29 cellular contexts compared by ENCODE assay signal in genomic region chr6:161050134-161050765, GRCh38. TPM values are rescaled to one million over a fixed set of nuclear protein-coding genes. Genes with fewer than 3 reads are reported as not detected.
DNase-seq lines count a peak whose midpoint lies in the region; ATAC-seq, FAIRE-seq and TF ChIP-seq lines count a peak whose summit lies in the region.
"Had no signal": no experiment of that assay in that cellular context is flagged by ENCODE, and none has a peak within 500 bp of the region (broad histone marks: within the 10 kb centered on the region; RNA-seq: fewer than 3 reads in every experiment).

No MANE protein-coding gene starts in this region.

- no peak overlapping the region for H3K14ac ChIP-seq in IMR-90 (replicated peaks; ENCODE audit: low read depth, low read length)

- H2BK20ac ChIP-seq in IMR-90 (ENCODE audit: low read depth, low read length): no peak overlapping the region

- H3K36me3 ChIP-seq in IMR-90 (ENCODE audit: control insufficient read depth, insufficient read depth, low read length): peaks cover 10% of the 10 kb centered on the region
- H3K36me3 ChIP-seq in small intestine (ENCODE audit: control insufficient read depth in 2 of 2, insufficient read depth in 2 of 2, low read length in 2 of 2): peaks cover 0 to 1% of the 10 kb centered on the region in 2 donors
- H3K36me3 ChIP-seq in gastrocnemius medialis: peaks cover 0 to 7% of the 10 kb centered on the region in 2 donors

- CTCF ChIA-PET in IMR-90 (lab: Yijun Ruan, JAX): interaction anchor here (0.5 to 0.7 kb wide), 2 partner anchors 12 to 23 kb away, joined by 3 read pairs; no protein-coding TSS in a partner anchor
- CTCF ChIA-PET in activated CD8-positive, alpha-beta memory T cell treated with anti-CD3 and anti-CD28 coated beads, Interleukin-2, amount 10 ng/mL, durations not matched to agents 7 days and 5 days (lab: Charles Lee): interaction anchor here (1.4 kb wide), 1 partner anchor 324 kb away, joined by 3 read pairs; no protein-coding TSS in a partner anchor

- in situ Hi-C loops in IMR-90 (cut with MboI; ENCODE audit: low sequenced_read_pairs) (no loop called here), gastrocnemius medialis (cut with MboI; ENCODE audit: low sequenced_read_pairs in 4 of 4) (no loop called here)

- no peak overlapping the region for H2AFZ ChIP-seq in IMR-90 (replicated peaks; ENCODE audit: low read length, poor library complexity)

- no peak overlapping the region for H2AK5ac ChIP-seq in IMR-90 (ENCODE audit: low read depth, low read length)

- H3K4me1 ChIP-seq in IMR-90 (ENCODE audit: control insufficient read depth, insufficient read depth, low read length) (no peaks in the 10 kb centered on the region), small intestine (ENCODE audit: control insufficient read depth in 2 of 2, insufficient read depth in 1 of 2, low read depth in 1 of 2, low read length in 1 of 2) (no peaks in the 10 kb centered on the region), gastrocnemius medialis (no peaks in the 10 kb centered on the region)
- H3K4me1 ChIP-seq: testis had no signal

- TF ChIP-seq POLR2A in IMR-90 (IDR thresholded peaks at IDR 0.05; ENCODE audit: low read depth, low read length): no peak
- TF ChIP-seq POLR2A in gastrocnemius medialis (IDR thresholded peaks at IDR 0.05): no peak

- H3K27me3 Mint-ChIP-seq in effector memory CD8-positive, alpha-beta T cell: no peaks in the 10 kb centered on the region
- H3K27me3 Mint-ChIP-seq in activated CD8-positive, alpha-beta memory T cell treated with anti-CD3 and anti-CD28 coated beads, Interleukin-2, amount 10 ng/mL, durations not matched to agents 7 days and 5 days: no peaks in the 10 kb centered on the region
- H3K27me3 Mint-ChIP-seq: activated naive CD8-positive, alpha-beta T cell treated with anti-CD3 and anti-CD28 coated beads, Interleukin-2, amount 10 ng/mL, durations not matched to agents 7 days and 5 days; naive B cell had no signal

- POLR2A ChIA-PET in IMR-90 (lab: Charles Lee; ENCODE audit: unreplicated experiment): no interaction called here

- H3K27me3 ChIP-seq in IMR-90 (ENCODE audit: control insufficient read depth, insufficient read depth, low read length) (no peaks in the 10 kb centered on the region), small intestine (ENCODE audit: control insufficient read depth in 2 of 2, insufficient read depth in 2 of 2, low read length in 2 of 2) (no peaks in the 10 kb centered on the region), gastrocnemius medialis (no peaks in the 10 kb centered on the region)
- H3K27me3 ChIP-seq: testis had no signal

- peak overlapping the region; percentile 15 to 22 for H3K27ac Mint-ChIP-seq in effector memory CD8-positive, alpha-beta T cell
- H3K27ac Mint-ChIP-seq in activated CD8-positive, alpha-beta memory T cell treated with anti-CD3 and anti-CD28 coated beads, Interleukin-2, amount 10 ng/mL, durations not matched to agents 7 days and 5 days: no peak overlapping the region
- H3K27ac Mint-ChIP-seq: activated naive CD8-positive, alpha-beta T cell treated with anti-CD3 and anti-CD28 coated beads, Interleukin-2, amount 10 ng/mL, durations not matched to agents 7 days and 5 days had no signal

- DNase-seq in activated CD4-positive, CD25-positive, alpha-beta regulatory T cell (lab: John Stamatoyannopoulos, UW): no peak
- DNase-seq in IMR-90: peak; percentile 24
- no peak for DNase-seq in effector memory CD8-positive, alpha-beta T cell
- no peak for DNase-seq in small intestine
- no peak for DNase-seq in gastrocnemius medialis
- DNase-seq in activated CD8-positive, alpha-beta memory T cell treated with anti-CD3 and anti-CD28 coated beads, Interleukin-2, amount 10 ng/mL, durations not matched to agents 7 days and 5 days: no peak
- DNase-seq: activated CD4-positive, alpha-beta T cell treated with anti-CD3 and anti-CD28 coated beads, Interleukin-2, amount 50 U/mL, for 1 hour; activated effector memory CD4-positive, alpha-beta T cell treated with Interleukin-2 at 50 U/mL for 16 hours; activated naive CD8-positive, alpha-beta T cell treated with anti-CD3 and anti-CD28 coated beads, Interleukin-2, amount 10 ng/mL, durations not matched to agents 7 days and 5 days; central memory CD4-positive, alpha-beta T cell; dermis blood vessel endothelial cell; GOT3; naive B cell; NCI-H1436 treated with DMSO at 0.1 percent for 48 hours; NCI-H2107; NCI-H446 treated with DMSO at 0.1 percent for 48 hours; NCI-H82; nucleus accumbens; OCI-M1; stimulated activated naive CD8-positive, alpha-beta T cell treated with anti-CD3 and anti-CD28 coated beads, Interleukin-15, Interleukin-2, amounts not matched to agents 100 U/mL and 50 U/mL, for 24 hours; testis had no signal

- H2BK15ac ChIP-seq in IMR-90 (ENCODE audit: low read depth, low read length): no peak overlapping the region

- H4K20me1 ChIP-seq in IMR-90 (ENCODE audit: insufficient read depth, low read length): no peaks in the 10 kb centered on the region

- no peak overlapping the region for H4K5ac ChIP-seq in IMR-90 (ENCODE audit: low read depth, low read length)

- intact Hi-C loops in IMR-90 (cut with micrococcal nuclease) (no loop called here), gastrocnemius medialis (cut with DNase I; ENCODE audit: low total_unique reads) (no loop called here)

- H2BK120ac ChIP-seq in IMR-90 (ENCODE audit: low read depth, low read length): no peak overlapping the region

- no peak overlapping the region for H3K4ac ChIP-seq in IMR-90 (ENCODE audit: low read depth, low read length)

- no peak for FAIRE-seq in small intestine (lab: Jason Lieb, UNC)
- FAIRE-seq: GM12891, urothelium cell line had no signal

- H4K91ac ChIP-seq in IMR-90 (ENCODE audit: insufficient read depth, low read depth, low read length): no peak overlapping the region

- no TSS peak for BruUV-seq in IMR-90 (replicated peaks; lab: Mats Ljungman, UMichigan)

- H3K9me3 ChIP-seq in IMR-90 (ENCODE audit: control insufficient read depth, insufficient read depth, low read length) (no peaks in the 10 kb centered on the region), small intestine (ENCODE audit: control insufficient read depth, low read depth) (no peaks in the 10 kb centered on the region), gastrocnemius medialis (no peaks in the 10 kb centered on the region)
- H3K9me3 ChIP-seq: testis had no signal

- H2BK5ac ChIP-seq in IMR-90 (ENCODE audit: low read depth, low read length, poor library complexity, severe bottlenecking): no peak overlapping the region

- dilution Hi-C loops in IMR-90 (cut with HindIII; ENCODE audit: low sequenced_read_pairs, unreplicated experiment): no loop called here

- H3K4me2 ChIP-seq in IMR-90 (ENCODE audit: low read depth, low read length): no peak overlapping the region

- no peak overlapping the region for H3K4me3 Mint-ChIP-seq in effector memory CD8-positive, alpha-beta T cell
- no peak overlapping the region for H3K4me3 Mint-ChIP-seq in activated CD8-positive, alpha-beta memory T cell treated with anti-CD3 and anti-CD28 coated beads, Interleukin-2, amount 10 ng/mL, durations not matched to agents 7 days and 5 days
- H3K4me3 Mint-ChIP-seq: activated naive CD8-positive, alpha-beta T cell treated with anti-CD3 and anti-CD28 coated beads, Interleukin-2, amount 10 ng/mL, durations not matched to agents 7 days and 5 days; CD14-positive monocyte; naive B cell had no signal

- no peak overlapping the region for H3K9ac ChIP-seq in IMR-90 (ENCODE audit: low read depth, low read length)

- WGBS in IMR-90 (ENCODE audit: extremely low coverage in 2 of 2, insufficient read length in 1 of 2), 2 experiments: 82% methylated on average over 2 of the region's 7 CpGs; no CpG with 5 or more reads in 1 of the 2 experiments
- 88% methylated on average over 7 of the region's 7 CpGs for WGBS in small intestine, 3 donors

- TF ChIP-seq CTCF in IMR-90 (conservative IDR thresholded peaks at IDR 0.05; ENCODE audit: low read depth, low read length): no peak
- no peak for TF ChIP-seq CTCF in gastrocnemius medialis (IDR thresholded peaks at IDR 0.05 in 4 of 5, conservative IDR thresholded peaks at IDR 0.05 in 1 of 5)

- peaks cover 12% of the 10 kb centered on the region for H3K36me3 Mint-ChIP-seq in effector memory CD8-positive, alpha-beta T cell (ENCODE audit: insufficient read depth)
- peaks cover 7% of the 10 kb centered on the region for H3K36me3 Mint-ChIP-seq in activated CD8-positive, alpha-beta memory T cell treated with anti-CD3 and anti-CD28 coated beads, Interleukin-2, amount 10 ng/mL, durations not matched to agents 7 days and 5 days

- peaks cover 8 to 10% of the 10 kb centered on the region in 2 experiments; a peak in 2 of 4 replicates for H3K79me1 ChIP-seq in IMR-90 (ENCODE audit: low read depth in 1 of 2, low read length in 2 of 2)

- TF ChIP-seq RAD21 in IMR-90 (IDR thresholded peaks at IDR 0.05; ENCODE audit: low read length): no peak

- H2AK9ac ChIP-seq in IMR-90 (replicated peaks; ENCODE audit: low read depth, low read length, poor library complexity): no peak overlapping the region

- no peak overlapping the region for H3K56ac ChIP-seq in IMR-90 (ENCODE audit: extremely low read depth, insufficient read depth, low read length)

- H3K23ac ChIP-seq in IMR-90 (ENCODE audit: low read depth, low read length): no peak overlapping the region

- H3K4me3 ChIP-seq in IMR-90 (ENCODE audit: insufficient read depth, low read depth, low read length): no peak overlapping the region
- no peak overlapping the region for H3K4me3 ChIP-seq in small intestine (ENCODE audit: low read depth in 1 of 2, low read length in 2 of 2)
- no peak overlapping the region for H3K4me3 ChIP-seq in gastrocnemius medialis
- H3K4me3 ChIP-seq: SK-N-MC, testis had no signal

- peak; percentile 51 to 59 for ATAC-seq in activated CD4-positive, CD25-positive, alpha-beta regulatory T cell treated with anti-CD3 and anti-CD28 coated beads, Interleukin-2, amount 50 U/mL, for 24 hours
- peak; percentile 69 for ATAC-seq in GM21515 (IDR thresholded peaks at IDR 0.05; ENCODE audit: unreplicated experiment)
- no peak for ATAC-seq in IMR-90 (ENCODE audit: low read depth)
- no peak for ATAC-seq in effector memory CD8-positive, alpha-beta T cell (replicated peaks)
- no peak for ATAC-seq in gastrocnemius medialis
- ATAC-seq in activated CD8-positive, alpha-beta memory T cell treated with anti-CD3 and anti-CD28 coated beads, Interleukin-2, amount 10 ng/mL, durations not matched to agents 7 days and 5 days: no peak
- ATAC-seq: left lobe of liver; stimulated activated naive CD8-positive, alpha-beta T cell treated with anti-CD3 and anti-CD28 coated beads, Interleukin-15, Interleukin-2, amounts not matched to agents 100 U/mL and 50 U/mL, for 24 hours had no signal

- H3K18ac ChIP-seq in IMR-90 (ENCODE audit: low read depth, low read length): no peak overlapping the region

- no peak overlapping the region for H3K27ac ChIP-seq in IMR-90 (ENCODE audit: insufficient read depth, low read length)
- no peak overlapping the region for H3K27ac ChIP-seq in small intestine (ENCODE audit: low read depth in 1 of 2, low read length in 1 of 2)
- no peak overlapping the region for H3K27ac ChIP-seq in gastrocnemius medialis
- H3K27ac ChIP-seq: 22Rv1, SK-N-MC, testis had no signal

- H3K4me1 Mint-ChIP-seq in effector memory CD8-positive, alpha-beta T cell (ENCODE audit: low read depth in 2 of 2): peaks cover 10 to 22% of the 10 kb centered on the region in 2 donors
- peaks cover 12% of the 10 kb centered on the region for H3K4me1 Mint-ChIP-seq in activated CD8-positive, alpha-beta memory T cell treated with anti-CD3 and anti-CD28 coated beads, Interleukin-2, amount 10 ng/mL, durations not matched to agents 7 days and 5 days
- H3K4me1 Mint-ChIP-seq: CD14-positive monocyte had no signal

- H4K8ac ChIP-seq in IMR-90 (ENCODE audit: low read depth in 2 of 2, low read length in 2 of 2): no peak overlapping the region

- no peaks in the 10 kb centered on the region for H3K9me1 ChIP-seq in IMR-90 (ENCODE audit: insufficient read depth, low read length)

- no peaks in the 10 kb centered on the region for H3K9me3 Mint-ChIP-seq in effector memory CD8-positive, alpha-beta T cell
- H3K9me3 Mint-ChIP-seq in activated CD8-positive, alpha-beta memory T cell treated with anti-CD3 and anti-CD28 coated beads, Interleukin-2, amount 10 ng/mL, durations not matched to agents 7 days and 5 days (ENCODE audit: low read depth): no peaks in the 10 kb centered on the region
- H3K9me3 Mint-ChIP-seq: activated naive CD8-positive, alpha-beta T cell treated with anti-CD3 and anti-CD28 coated beads, Interleukin-2, amount 10 ng/mL, durations not matched to agents 7 days and 5 days; CD14-positive monocyte had no signal

RNA-seq across cellular contexts. Expression of gene MAP3K4, which starts 58.7 kb away (rescaled TPM):
- total RNA-seq in IMR-90 (2012; rRNA removed): 20.4 and 23.1 TPM in 2 replicates
- polyA plus RNA-seq in IMR-90 (2012; rRNA removed): 6.9 and 11.5 TPM in 2 replicates
- polyA plus RNA-seq in IMR-90 (2012; cell fraction: cytosol; rRNA removed): 2.0 and 3.7 TPM in 2 replicates
- polyA plus RNA-seq in IMR-90 (2012; cell fraction: nucleus; rRNA removed; ENCODE audit: low replicate concordance): 6.4 and 26.8 TPM in 2 replicates
- polyA plus RNA-seq in small intestine: 10 to 100 TPM; 12.4 to 22.6 (median 13.9) TPM
- total RNA-seq in gastrocnemius medialis: 10 to 100 TPM; 17.4 to 28.1 (median 23.6) TPM
- total RNA-seq in activated CD8-positive, alpha-beta memory T cell treated with anti-CD3 and anti-CD28 coated beads, Interleukin-2, amount 10 ng/mL, durations not matched to agents 7 days and 5 days: 10 to 100 TPM; 38.5 to 55.0 TPM

Comparison
In these comparisons a context has a peak if more than half of its experiments do, and no peak if none do; other contexts are left out.
1. ATAC-seq: peak in activated CD4-positive, CD25-positive, alpha-beta regulatory T cell treated with anti-CD3 and anti-CD28 coated beads, Interleukin-2, amount 50 U/mL, for 24 hours (2 of 2) and GM21515 (single experiment); none in IMR-90 (single experiment), effector memory CD8-positive, alpha-beta T cell (single experiment), gastrocnemius medialis (0 of 2) and activated CD8-positive, alpha-beta memory T cell treated with anti-CD3 and anti-CD28 coated beads, Interleukin-2, amount 10 ng/mL, durations not matched to agents 7 days and 5 days (single experiment).